ENCODE assay signal across 1 cellular context in the genomic region with DNA sequence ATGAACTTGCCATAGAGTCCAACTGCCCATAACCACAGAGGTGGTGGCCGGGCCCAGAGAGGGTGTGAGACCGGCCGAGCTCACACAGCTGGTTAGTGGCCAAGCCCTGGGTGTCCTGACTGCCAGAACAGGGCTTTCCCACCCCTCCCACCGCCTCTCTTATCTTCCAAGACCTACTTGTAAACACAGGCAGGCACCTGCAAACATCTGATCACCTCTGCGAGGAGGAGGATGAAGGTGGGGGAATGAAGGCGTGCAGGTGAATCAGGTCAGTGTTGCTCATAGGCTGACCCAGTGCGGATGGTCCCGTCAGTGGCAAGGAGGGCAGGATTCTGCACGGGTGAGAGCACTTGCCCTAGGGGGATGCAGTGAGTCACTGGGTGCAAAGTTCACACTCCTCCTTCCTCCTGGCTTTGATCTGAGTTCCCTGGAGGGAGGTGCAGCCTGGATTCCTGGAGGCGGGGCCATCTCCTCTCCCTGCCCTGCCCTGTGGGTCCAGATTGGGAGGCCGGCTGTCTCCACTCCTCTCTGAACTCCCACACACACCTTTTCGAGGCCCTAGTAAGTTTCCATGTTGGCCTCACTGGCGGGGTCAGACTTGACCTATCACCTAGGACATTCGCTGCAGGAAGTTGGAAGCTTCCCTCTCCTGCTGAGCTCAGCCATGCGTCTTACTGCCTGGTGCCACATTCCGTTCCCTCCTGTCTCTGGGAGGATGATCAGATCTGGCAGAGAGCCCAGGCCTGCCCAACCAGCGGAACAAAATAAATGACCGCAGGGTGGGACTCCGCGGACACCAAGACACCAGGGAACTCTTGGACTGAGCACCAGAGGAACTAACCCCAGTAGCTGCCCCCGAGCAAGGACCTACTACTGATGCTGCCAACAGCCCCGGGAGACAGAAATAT.
A peak's percentile ranks its signal among the peaks of the same experiment; 100 is the strongest.
TF ChIP-seq lines count a peak whose summit lies in the region.

No MANE protein-coding gene starts in this region.

TF ChIP-seq in A549, 52 proteins besides CTCF, POLR2A, EP300 and RAD21:
- TF ChIP-seq, protein P1, sequence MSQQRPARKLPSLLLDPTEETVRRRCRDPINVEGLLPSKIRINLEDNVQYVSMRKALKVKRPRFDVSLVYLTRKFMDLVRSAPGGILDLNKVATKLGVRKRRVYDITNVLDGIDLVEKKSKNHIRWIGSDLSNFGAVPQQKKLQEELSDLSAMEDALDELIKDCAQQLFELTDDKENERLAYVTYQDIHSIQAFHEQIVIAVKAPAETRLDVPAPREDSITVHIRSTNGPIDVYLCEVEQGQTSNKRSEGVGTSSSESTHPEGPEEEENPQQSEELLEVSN (IDR thresholded peaks at IDR 0.05; ENCODE audit: borderline replicate concordance, low read depth), result peak; percentile 35; the same call in 1 of the 2 replicates
- TF ChIP-seq SMC3 (IDR thresholded peaks at IDR 0.05) (no peak), ZSCAN20 (CRISPR knock-in tag; IDR thresholded peaks at IDR 0.05) (no peak), ESRRA (IDR thresholded peaks at IDR 0.05; ENCODE audit: borderline replicate concordance, low read length) (0 out of 2 replicates have a peak, but pooled peaks have one; percentile 49), ZFP36 (IDR thresholded peaks at IDR 0.05; ENCODE audit: borderline replicate concordance, partially characterized antibody) (peak; percentile 86), NR3C1 (IDR thresholded peaks at IDR 0.05) (no peak), BHLHE40 (IDR thresholded peaks at IDR 0.05; ENCODE audit: low read depth, low read length) (peak; percentile 62; the same call in 1 of the 2 replicates), HOXB13 (CRISPR knock-in tag; IDR thresholded peaks at IDR 0.05; ENCODE audit: low read depth) (no peak), RARB (CRISPR knock-in tag; IDR thresholded peaks at IDR 0.05) (peak; percentile 48; the same call in 1 of the 2 replicates), EHF (CRISPR knock-in tag; IDR thresholded peaks at IDR 0.05) (no peak), MYC (IDR thresholded peaks at IDR 0.05; ENCODE audit: borderline replicate concordance, low read length) (no peak; the same call in 1 of the 2 replicates), JUNB (IDR thresholded peaks at IDR 0.05) (peak; percentile 79), TP53 (CRISPR knock-in tag; IDR thresholded peaks at IDR 0.05) (peak; percentile 7; the same call in 1 of the 2 replicates), JUN (IDR thresholded peaks at IDR 0.05) (peak; percentile 66 to 72; a peak in 4 of 5 replicates), GATA3 (IDR thresholded peaks at IDR 0.05; ENCODE audit: borderline replicate concordance) (peak; percentile 92), CEBPB (IDR thresholded peaks at IDR 0.05) (peak in 1 of 2 experiments; percentile 20; a peak in 2 of 4 replicates), FOSB (CRISPR knock-in tag; IDR thresholded peaks at IDR 0.05) (no peak), FOSL2 (IDR thresholded peaks at IDR 0.05) (peak; percentile 65), FOSL2 (CRISPR knock-in tag; IDR thresholded peaks at IDR 0.05) (peak; percentile 96), ZNF302 (CRISPR knock-in tag; IDR thresholded peaks at IDR 0.05) (no peak)
- TF ChIP-seq, protein P2, sequence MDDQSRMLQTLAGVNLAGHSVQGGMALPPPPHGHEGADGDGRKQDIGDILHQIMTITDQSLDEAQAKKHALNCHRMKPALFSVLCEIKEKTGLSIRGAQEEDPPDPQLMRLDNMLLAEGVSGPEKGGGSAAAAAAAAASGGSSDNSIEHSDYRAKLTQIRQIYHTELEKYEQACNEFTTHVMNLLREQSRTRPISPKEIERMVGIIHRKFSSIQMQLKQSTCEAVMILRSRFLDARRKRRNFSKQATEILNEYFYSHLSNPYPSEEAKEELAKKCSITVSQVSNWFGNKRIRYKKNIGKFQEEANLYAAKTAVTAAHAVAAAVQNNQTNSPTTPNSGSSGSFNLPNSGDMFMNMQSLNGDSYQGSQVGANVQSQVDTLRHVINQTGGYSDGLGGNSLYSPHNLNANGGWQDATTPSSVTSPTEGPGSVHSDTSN (IDR thresholded peaks at IDR 0.05), result peak; percentile 74
- TF ChIP-seq, protein P3, sequence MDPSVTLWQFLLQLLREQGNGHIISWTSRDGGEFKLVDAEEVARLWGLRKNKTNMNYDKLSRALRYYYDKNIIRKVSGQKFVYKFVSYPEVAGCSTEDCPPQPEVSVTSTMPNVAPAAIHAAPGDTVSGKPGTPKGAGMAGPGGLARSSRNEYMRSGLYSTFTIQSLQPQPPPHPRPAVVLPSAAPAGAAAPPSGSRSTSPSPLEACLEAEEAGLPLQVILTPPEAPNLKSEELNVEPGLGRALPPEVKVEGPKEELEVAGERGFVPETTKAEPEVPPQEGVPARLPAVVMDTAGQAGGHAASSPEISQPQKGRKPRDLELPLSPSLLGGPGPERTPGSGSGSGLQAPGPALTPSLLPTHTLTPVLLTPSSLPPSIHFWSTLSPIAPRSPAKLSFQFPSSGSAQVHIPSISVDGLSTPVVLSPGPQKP (IDR thresholded peaks at IDR 0.05; ENCODE audit: low read depth, low read length), result no peak
- TF ChIP-seq, protein P4, sequence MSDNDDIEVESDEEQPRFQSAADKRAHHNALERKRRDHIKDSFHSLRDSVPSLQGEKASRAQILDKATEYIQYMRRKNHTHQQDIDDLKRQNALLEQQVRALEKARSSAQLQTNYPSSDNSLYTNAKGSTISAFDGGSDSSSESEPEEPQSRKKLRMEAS (IDR thresholded peaks at IDR 0.05), result peak; percentile 73
